Comparison of ENCODE assay signal across 23 cellular contexts in the genomic region with DNA sequence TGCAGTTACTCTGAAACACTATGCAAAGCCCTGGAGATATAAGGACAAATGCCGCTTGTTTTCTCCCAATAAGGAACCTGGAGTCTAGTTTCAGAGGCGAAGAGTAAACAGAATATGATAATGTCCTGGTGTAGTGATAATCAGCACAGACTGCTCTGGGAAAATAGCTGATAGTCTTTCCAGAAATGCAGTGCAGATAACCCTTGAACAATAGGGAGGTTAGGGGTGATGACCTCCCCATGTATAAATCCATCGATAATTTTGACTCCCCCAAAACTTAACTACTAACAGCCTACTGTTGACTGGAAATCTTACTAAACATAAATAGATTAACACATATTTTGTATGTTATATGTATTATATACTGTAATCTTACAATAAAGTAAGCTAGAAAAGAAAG.
"Had no signal": no experiment of that assay in that cellular context is flagged by ENCODE, and none has a peak within 500 bp of the region (broad histone marks: within the 10 kb centered on the region; RNA-seq: fewer than 3 reads in every experiment).

No MANE protein-coding gene starts in this region.

- DNase-seq: dermis blood vessel endothelial cell; dorsolateral prefrontal cortex; effector CD4-positive, alpha-beta T cell; effector memory CD4-positive, alpha-beta T cell; foreskin keratinocyte; heart left ventricle; hypothalamus; immature natural killer cell; islet precursor cell; kidney; kidney glomerular epithelial cell; left colon; left ventricle myocardium inferior; lower lobe of right lung; mesenchymal stem cell; mucosa of descending colon; naive B cell; naive thymus-derived CD8-positive, alpha-beta T cell had no signal

- ATAC-seq: foreskin keratinocyte; gastroesophageal sphincter; heart left ventricle; left colon; left lobe of liver; lower lobe of right lung; mucosa of descending colon; naive thymus-derived CD8-positive, alpha-beta T cell had no signal

- H3K27ac ChIP-seq: coronary artery, dorsolateral prefrontal cortex, esophagus muscularis mucosa, foreskin keratinocyte, gastroesophageal sphincter, heart left ventricle, hepatocyte, left ventricle myocardium inferior, lower lobe of right lung had no signal
